ENCODE assay signal across 8 cellular contexts in the genomic region with DNA sequence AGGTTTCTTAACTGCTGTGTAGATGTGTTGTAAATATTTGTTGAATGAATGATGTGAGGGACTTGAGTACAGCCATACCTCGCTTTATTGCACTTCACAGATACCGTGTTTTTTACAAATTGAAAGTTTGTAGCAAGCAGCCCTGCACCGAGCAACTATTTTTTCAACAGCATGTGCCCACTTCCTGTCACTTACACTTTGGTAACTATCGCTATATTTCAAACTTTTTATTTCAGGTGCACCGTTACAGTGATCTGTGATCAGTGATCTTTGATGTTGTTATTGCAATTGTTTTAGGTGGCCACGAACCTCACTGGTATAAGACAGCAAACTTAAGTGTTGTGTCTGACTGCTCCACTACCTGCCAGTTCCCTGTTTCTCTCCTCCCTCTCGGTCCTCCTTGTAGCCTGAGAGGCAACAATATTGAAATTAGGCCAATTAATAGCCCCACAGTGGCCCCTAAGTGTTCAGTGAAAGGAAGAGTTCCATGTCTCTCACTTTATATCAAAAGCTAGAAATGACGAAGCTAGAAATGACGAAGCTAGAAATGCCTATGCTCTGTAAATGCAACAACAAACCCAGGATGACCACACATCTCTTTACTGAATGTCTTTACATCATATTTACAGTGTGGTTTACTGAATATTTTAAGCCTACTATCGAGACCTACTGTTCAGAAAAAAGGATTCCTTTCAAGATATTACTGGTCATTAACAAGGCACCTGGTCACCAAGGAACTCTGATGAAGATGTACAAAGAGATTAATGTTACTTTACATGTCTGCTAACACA. TPM values are rescaled to one million over a fixed set of nuclear protein-coding genes. Genes with fewer than 3 reads are reported as not detected.
DNase-seq lines count a peak whose midpoint lies in the region; ATAC-seq, FAIRE-seq and TF ChIP-seq lines count a peak whose summit lies in the region.

No MANE protein-coding gene starts in this region.

- peaks cover 51% of the 10 kb centered on the region for H3K4me1 Mint-ChIP-seq in activated T-cell treated with anti-CD3 and anti-CD28 coated beads, Interleukin-2, amount 50 U/mL, for 24 hours (ENCODE audit: low read depth)

- H3K9ac ChIP-seq in kidney (ENCODE audit: low read length in 2 of 2) = peak overlapping the region in 1 of 2 donors; percentile 82

- no peaks in the 10 kb centered on the region for H3K36me3 ChIP-seq in kidney (ENCODE audit: control insufficient read depth in 1 of 2, insufficient read depth in 2 of 2, low read length in 2 of 2)
- no peaks in the 10 kb centered on the region for H3K36me3 ChIP-seq in thoracic aorta

- DNase-seq in activated T-cell treated with anti-CD3 and anti-CD28 coated beads, Interleukin-2, amount 50 U/mL, for 24 hours = no peak
- DNase-seq in activated T-cell treated with anti-CD3 and anti-CD28 coated beads for 4 hours (no peak), kidney (no peak), thoracic aorta (ENCODE audit: low spot score) (no peak), foreskin melanocyte (no peak), SW480 (ENCODE audit: low spot score) (no peak), NCI-H2107 (lab: John Stamatoyannopoulos, UW) (no peak)
- peak in 1 of 2 donors; percentile 14 for DNase-seq in activated naive CD4-positive, alpha-beta T cell treated with anti-CD3 and anti-CD28 coated beads, Interleukin-2, amount 50 U/mL, for 72 hours (ENCODE audit: low spot score in 2 of 2)

- peak overlapping the region; percentile 95 for H3K27ac Mint-ChIP-seq in activated T-cell treated with anti-CD3 and anti-CD28 coated beads, Interleukin-2, amount 50 U/mL, for 24 hours
- H3K27ac Mint-ChIP-seq in activated naive CD4-positive, alpha-beta T cell treated with anti-CD3 and anti-CD28 coated beads, Interleukin-2, amount 50 U/mL, for 72 hours = peak overlapping the region; percentile 96 to 98

- peaks cover 58% of the 10 kb centered on the region for H3K36me3 Mint-ChIP-seq in activated T-cell treated with anti-CD3 and anti-CD28 coated beads, Interleukin-2, amount 50 U/mL, for 24 hours (ENCODE audit: low read depth)
- peaks cover 13 to 38% of the 10 kb centered on the region in 2 donors for H3K36me3 Mint-ChIP-seq in activated naive CD4-positive, alpha-beta T cell treated with anti-CD3 and anti-CD28 coated beads, Interleukin-2, amount 50 U/mL, for 72 hours

- H3K27ac ChIP-seq in kidney (ENCODE audit: low read depth in 2 of 2, low read length in 2 of 2) (no peak overlapping the region), thoracic aorta (no peak overlapping the region)

- FAIRE-seq in kidney (lab: Jason Lieb, UNC) = no peak

- peak overlapping the region; percentile 97 for H3K4me3 Mint-ChIP-seq in activated T-cell treated with anti-CD3 and anti-CD28 coated beads, Interleukin-2, amount 50 U/mL, for 24 hours

- no peaks in the 10 kb centered on the region for H3K27me3 Mint-ChIP-seq in activated T-cell treated with anti-CD3 and anti-CD28 coated beads, Interleukin-2, amount 50 U/mL, for 24 hours

- H3K4me3 ChIP-seq in kidney (ENCODE audit: low read length in 2 of 2) (peak overlapping the region; percentile 84 to 95), thoracic aorta (peak overlapping the region; percentile 81)

- intact Hi-C loops in kidney (cut with DNase I) = no loop called here

- H3K9me3 Mint-ChIP-seq in activated T-cell treated with anti-CD3 and anti-CD28 coated beads, Interleukin-2, amount 50 U/mL, for 24 hours = no peaks in the 10 kb centered on the region
- no peaks in the 10 kb centered on the region for H3K9me3 Mint-ChIP-seq in activated naive CD4-positive, alpha-beta T cell treated with anti-CD3 and anti-CD28 coated beads, Interleukin-2, amount 50 U/mL, for 72 hours

- peak; percentile 23 to 41 for ATAC-seq in activated naive CD4-positive, alpha-beta T cell treated with anti-CD3 and anti-CD28 coated beads, Interleukin-2, amount 50 U/mL, for 72 hours
- ATAC-seq in thoracic aorta (ENCODE audit: insufficient number of reproducible peaks, low FRiP score, low read depth) = no peak

- H3K4me1 ChIP-seq in kidney (ENCODE audit: control insufficient read depth in 1 of 2, insufficient read depth in 1 of 2, low read depth in 1 of 2, low read length in 2 of 2) (no peaks in the 10 kb centered on the region), thoracic aorta (ENCODE audit: control insufficient read depth in 1 of 2, low read depth in 2 of 2) (peaks cover 4 to 13% of the 10 kb centered on the region in 2 donors)

- H3K9me3 ChIP-seq in kidney (ENCODE audit: control insufficient read depth in 1 of 2, low read length in 2 of 2) (no peaks in the 10 kb centered on the region), thoracic aorta (no peaks in the 10 kb centered on the region)

- TF ChIP-seq CTCF in kidney (IDR thresholded peaks at IDR 0.05; ENCODE audit: borderline replicate concordance, extremely low read depth, insufficient read depth) = no peak
- no peak for TF ChIP-seq CTCF in thoracic aorta (IDR thresholded peaks at IDR 0.05)

- no peaks in the 10 kb centered on the region for H3K27me3 ChIP-seq in thoracic aorta (replicated peaks; ENCODE audit: insufficient read depth)

RNA-seq across cellular contexts. Expression of gene SFI1, which starts 1.0 kb away (rescaled TPM):
- total RNA-seq in activated naive CD4-positive, alpha-beta T cell treated with anti-CD3 and anti-CD28 coated beads, Interleukin-2, amount 50 U/mL, for 72 hours = 100 to 1,000 TPM; 259 to 290 TPM
- total RNA-seq in kidney (48.2 TPM), thoracic aorta (10 to 100 TPM; 25.0 to 59.9 TPM)
- 11.4 TPM for polyA plus RNA-seq in kidney (ENCODE audit: insufficient read depth, low read depth, low replicate concordance)

RNA-seq across cellular contexts. Expression of gene EIF4ENIF1, which starts 7.7 kb away (rescaled TPM):
- 10 to 100 TPM; 36.5 to 49.5 TPM for total RNA-seq in activated naive CD4-positive, alpha-beta T cell treated with anti-CD3 and anti-CD28 coated beads, Interleukin-2, amount 50 U/mL, for 72 hours
- 39.1 TPM for total RNA-seq in kidney
- polyA plus RNA-seq in kidney (ENCODE audit: insufficient read depth, low read depth, low replicate concordance) = 13.8 TPM
- total RNA-seq in thoracic aorta = 10 to 100 TPM; 10.6 to 20.6 TPM
